ENCODE assay signal across 25 cellular contexts in the genomic region with DNA sequence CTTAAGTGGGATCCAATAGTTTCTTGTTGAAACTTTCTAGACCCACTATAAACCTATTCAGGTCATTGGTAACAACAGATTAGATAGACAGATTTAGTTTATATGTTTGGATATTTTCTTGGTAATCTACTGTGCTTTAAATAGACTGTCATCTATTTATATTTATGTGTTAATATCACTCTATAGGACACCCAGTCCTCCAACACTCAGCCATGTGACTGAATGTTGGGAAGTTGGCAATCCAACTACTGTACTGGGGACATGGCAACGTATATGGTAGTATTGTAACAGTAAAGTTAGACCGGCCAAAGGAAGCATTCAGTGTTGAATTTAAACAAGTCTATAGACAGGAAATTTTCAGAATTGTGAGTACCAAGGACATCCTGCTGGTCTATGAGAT.
"Had no signal": no experiment of that assay in that cellular context is flagged by ENCODE, and none has a peak within 500 bp of the region (broad histone marks: within the 10 kb centered on the region; RNA-seq: fewer than 3 reads in every experiment).

No MANE protein-coding gene starts in this region.

- H3K27ac ChIP-seq: breast epithelium, Peyer's patch, RWPE1 had no signal

- H3K36me3 Mint-ChIP-seq: activated CD8-positive, alpha-beta memory T cell treated with anti-CD3 and anti-CD28 coated beads, Interleukin-2, amount 10 ng/mL, durations not matched to agents 7 days and 5 days; activated naive CD8-positive, alpha-beta T cell treated with anti-CD3 and anti-CD28 coated beads for 36 hours had no signal

- H3K4me1 ChIP-seq: breast epithelium, Peyer's patch had no signal

- H3K36me3 ChIP-seq: breast epithelium, Peyer's patch had no signal

- H3K9me3 Mint-ChIP-seq: activated T-cell treated with anti-CD3 and anti-CD28 coated beads, Interleukin-2, amount 50 U/mL, for 24 hours had no signal

- DNase-seq: activated CD4-positive, alpha-beta T cell treated with anti-CD3 and anti-CD28 coated beads, Interleukin-2, amount 10 ng/mL, durations not matched to agents 24 days and 14 days; activated CD4-positive, alpha-beta T cell treated with anti-CD3 and anti-CD28 coated beads, Interleukin-2, amount 50 U/mL, for 48 hours; activated CD8-positive, alpha-beta memory T cell treated with anti-CD3 and anti-CD28 coated beads, Interleukin-2, amount 10 ng/mL, durations not matched to agents 7 days and 5 days; activated effector memory CD4-positive, alpha-beta T cell treated with anti-CD3 and anti-CD28 coated beads, Interleukin-2, amount 50 U/mL, for 16 hours; activated naive CD4-positive, alpha-beta T cell treated with Interleukin-2 at 50 U/mL for 16 hours; activated naive CD8-positive, alpha-beta T cell treated with anti-CD3 and anti-CD28 coated beads for 36 hours; activated T-cell treated with anti-CD3 and anti-CD28 coated beads, Interleukin-2, amount 50 U/mL, for 24 hours; aorta; central memory CD4-positive, alpha-beta T cell; Karpas-422; MM.1S; NCI-H1105; NCI-H1436; NCI-H1694 treated with DMSO at 0.1 percent for 48 hours; NCI-H2029 treated with DMSO at 0.1 percent for 48 hours; NCI-H446; NCI-H524; Peyer's patch; SHP77 treated with DMSO at 0.1 percent for 48 hours had no signal

- H3K4me3 ChIP-seq: breast epithelium, K562, Peyer's patch had no signal

- H3K9me3 ChIP-seq: breast epithelium, Peyer's patch had no signal

- H3K27me3 ChIP-seq: breast epithelium, Peyer's patch had no signal

- H3K27ac Mint-ChIP-seq: activated CD4-positive, alpha-beta T cell treated with anti-CD3 and anti-CD28 coated beads, Interleukin-2, amount 10 ng/mL, durations not matched to agents 24 days and 14 days; activated CD8-positive, alpha-beta memory T cell treated with anti-CD3 and anti-CD28 coated beads, Interleukin-2, amount 10 ng/mL, durations not matched to agents 7 days and 5 days; activated naive CD8-positive, alpha-beta T cell treated with anti-CD3 and anti-CD28 coated beads for 36 hours; activated T-cell treated with anti-CD3 and anti-CD28 coated beads, Interleukin-2, amount 50 U/mL, for 24 hours; activated T-helper 1 cell treated with anti-CD3 and anti-CD28 coated beads, Interleukin-12 subunit alpha, Interleukin-12 subunit beta, Interleukin-2, Interleukin-4 antibody, amounts not matched to agents 30 ng/mL and 10 ng/mL and 1 ng/mL, durations not matched to agents 14 hours and 24 hours and 36 hours; T-helper 1 cell treated with Interleukin-12 subunit alpha and Interleukin-12 subunit beta and Interleukin-4 antibody, amounts not matched to agents 30 μg/mL and 1 μg/mL, for 36 hours had no signal

- H3K4me3 Mint-ChIP-seq: activated CD4-positive, alpha-beta T cell treated with anti-CD3 and anti-CD28 coated beads, Interleukin-2, amount 10 ng/mL, durations not matched to agents 24 days and 14 days; activated CD8-positive, alpha-beta memory T cell treated with anti-CD3 and anti-CD28 coated beads, Interleukin-2, amount 10 ng/mL, durations not matched to agents 7 days and 5 days; activated naive CD8-positive, alpha-beta T cell treated with anti-CD3 and anti-CD28 coated beads for 36 hours; activated T-cell treated with anti-CD3 and anti-CD28 coated beads, Interleukin-2, amount 50 U/mL, for 24 hours; activated T-helper 1 cell treated with anti-CD3 and anti-CD28 coated beads, Interleukin-12 subunit alpha, Interleukin-12 subunit beta, Interleukin-2, Interleukin-4 antibody, amounts not matched to agents 30 ng/mL and 10 ng/mL and 1 ng/mL, durations not matched to agents 14 hours and 24 hours and 36 hours; T-helper 1 cell treated with Interleukin-12 subunit alpha and Interleukin-12 subunit beta and Interleukin-4 antibody, amounts not matched to agents 30 μg/mL and 1 μg/mL, for 36 hours had no signal

- H3K4me1 Mint-ChIP-seq: activated CD4-positive, alpha-beta T cell treated with anti-CD3 and anti-CD28 coated beads, Interleukin-2, amount 10 ng/mL, durations not matched to agents 24 days and 14 days; activated CD8-positive, alpha-beta memory T cell treated with anti-CD3 and anti-CD28 coated beads, Interleukin-2, amount 10 ng/mL, durations not matched to agents 7 days and 5 days had no signal

- ATAC-seq: activated CD4-positive, CD25-positive, alpha-beta regulatory T cell treated with anti-CD3 and anti-CD28 coated beads, Interleukin-2, amount 50 U/mL, for 24 hours; activated CD8-positive, alpha-beta memory T cell treated with anti-CD3 and anti-CD28 coated beads, Interleukin-2, amount 10 ng/mL, durations not matched to agents 7 days and 5 days; K562 had no signal
